33 cellular contexts compared by ENCODE assay signal in genomic region chr4:177290780-177291179, GRCh38. TPM values are rescaled to one million over a fixed set of nuclear protein-coding genes. Genes with fewer than 3 reads are reported as not detected.
"Had no signal": no experiment of that assay in that cellular context is flagged by ENCODE, and none has a peak within 500 bp of the region (broad histone marks: within the 10 kb centered on the region; RNA-seq: fewer than 3 reads in every experiment).

No MANE protein-coding gene starts in this region.

- H3K9me3 Mint-ChIP-seq: natural killer cell; nephron; neural progenitor cell; stimulated activated memory B cell treated with anti-CD40 and anti-IgM and Interleukin-4, amounts not matched to agents 10 μg/mL and 1 μg/mL and 100 μg/mL, for 72 hours; stimulated activated naive CD8-positive, alpha-beta T cell treated with anti-CD3 and anti-CD28 coated beads, Interleukin-15, amount 100 ng/mL, for 72 hours; type B pancreatic cell had no signal

- H3K27me3 Mint-ChIP-seq: progenitor cell of endocrine pancreas; stimulated activated memory B cell treated with anti-CD40 and anti-IgM and Interleukin-4, amounts not matched to agents 10 μg/mL and 1 μg/mL and 100 μg/mL, for 72 hours; stimulated activated naive CD8-positive, alpha-beta T cell treated with anti-CD3 and anti-CD28 coated beads, Interleukin-15, amount 100 ng/mL, for 72 hours; type B pancreatic cell had no signal

- H3K9me3 ChIP-seq: ovary, psoas muscle, spleen, suprapubic skin, testis, tibial artery, transverse colon, upper lobe of right lung, uterus had no signal

- H3K27ac Mint-ChIP-seq: naive thymus-derived CD4-positive, alpha-beta T cell; natural killer cell; neural progenitor cell; progenitor cell of endocrine pancreas; stimulated activated memory B cell treated with anti-CD40 and anti-IgM and Interleukin-4, amounts not matched to agents 10 μg/mL and 1 μg/mL and 100 μg/mL, for 72 hours; stimulated activated naive CD8-positive, alpha-beta T cell treated with anti-CD3 and anti-CD28 coated beads, Interleukin-15, amount 100 ng/mL, for 72 hours; type B pancreatic cell had no signal

- H3K9ac ChIP-seq: neural progenitor cell, parathyroid adenoma had no signal

- H3K27ac ChIP-seq: neural progenitor cell, ovary, parathyroid adenoma, psoas muscle, spleen, suprapubic skin, testis, tibial artery, transverse colon, upper lobe of right lung, uterus had no signal

- H2AFZ ChIP-seq: neural progenitor cell, parathyroid adenoma had no signal

- H3K36me3 Mint-ChIP-seq: naive thymus-derived CD4-positive, alpha-beta T cell; natural killer cell; neural progenitor cell; stimulated activated memory B cell treated with anti-CD40 and anti-IgM and Interleukin-4, amounts not matched to agents 10 μg/mL and 1 μg/mL and 100 μg/mL, for 72 hours; type B pancreatic cell had no signal

- DNase-seq: naive thymus-derived CD4-positive, alpha-beta T cell; natural killer cell; occipital lobe; ovary; posterior cingulate gyrus; psoas muscle; right cardiac atrium; spleen; stimulated activated CD4-positive, alpha-beta T cell treated with anti-CD3 and anti-CD28 coated beads, Interleukin-15, amount 100 ng/mL, for 24 hours; stimulated activated CD4-positive, alpha-beta T cell treated with anti-CD3 and anti-CD28 coated beads, Interleukin-2, amount 100 ng/mL, for 24 hours; stimulated activated CD4-positive, alpha-beta T cell treated with anti-CD3 and anti-CD28 coated beads, Interleukin-2, amount 100 ng/mL, for 48 hours; stimulated activated CD4-positive, alpha-beta T cell treated with anti-CD3 and anti-CD28 coated beads, Interleukin-4, amount 100 ng/mL, for 24 hours; stimulated activated CD8-positive, alpha-beta memory T cell treated with anti-CD3 and anti-CD28 coated beads, Interleukin-4, amount 100 ng/mL, for 48 hours; stimulated activated naive CD4-positive, alpha-beta T cell; stimulated activated naive CD8-positive, alpha-beta T cell treated with anti-CD3 and anti-CD28 coated beads, Interleukin-15, amount 100 ng/mL, for 72 hours; stimulated activated naive CD8-positive, alpha-beta T cell treated with anti-CD3 and anti-CD28 coated beads, Interleukin-15, Interleukin-2, amounts not matched to agents 100 U/mL and 50 U/mL, for 24 hours; substantia nigra; testis; tibial artery; transverse colon; upper lobe of right lung; uterus had no signal

- H3K36me3 ChIP-seq: neural progenitor cell, ovary, spleen, suprapubic skin, tibial artery, transverse colon, upper lobe of right lung, uterus had no signal

- H3K27me3 ChIP-seq: neural progenitor cell, ovary, spleen, suprapubic skin, testis, tibial artery, transverse colon, upper lobe of right lung, uterus had no signal

- H3K4me1 Mint-ChIP-seq: nephron; neural progenitor cell; stimulated activated memory B cell treated with anti-CD40 and anti-IgM and Interleukin-4, amounts not matched to agents 10 μg/mL and 1 μg/mL and 100 μg/mL, for 72 hours had no signal

- ATAC-seq: naive thymus-derived CD4-positive, alpha-beta T cell; natural killer cell; psoas muscle; right cardiac atrium; sciatic nerve; stimulated activated memory B cell treated with anti-CD40 and anti-IgM and Interleukin-4, amounts not matched to agents 10 μg/mL and 1 μg/mL and 100 μg/mL, for 72 hours; stimulated activated naive CD8-positive, alpha-beta T cell treated with anti-CD3 and anti-CD28 coated beads, Interleukin-15, amount 100 ng/mL, for 72 hours; stimulated activated naive CD8-positive, alpha-beta T cell treated with anti-CD3 and anti-CD28 coated beads, Interleukin-15, Interleukin-2, amounts not matched to agents 100 U/mL and 50 U/mL, for 24 hours; upper lobe of right lung had no signal

- H3K4me3 ChIP-seq: neural progenitor cell, ovary, psoas muscle, skin epidermis, smooth muscle cell, spleen, suprapubic skin, testis, tibial artery, transverse colon, upper lobe of right lung, uterus had no signal

- H3K4me3 Mint-ChIP-seq: naive thymus-derived CD4-positive, alpha-beta T cell; natural killer cell; nephron; neural progenitor cell; stimulated activated memory B cell treated with anti-CD40 and anti-IgM and Interleukin-4, amounts not matched to agents 10 μg/mL and 1 μg/mL and 100 μg/mL, for 72 hours; stimulated activated naive CD8-positive, alpha-beta T cell treated with anti-CD3 and anti-CD28 coated beads, Interleukin-15, amount 100 ng/mL, for 72 hours; type B pancreatic cell had no signal

- H3K4me2 ChIP-seq: neural progenitor cell, smooth muscle cell had no signal

- H3K4me1 ChIP-seq: neural progenitor cell, parathyroid adenoma, psoas muscle, spleen, testis, transverse colon, upper lobe of right lung, uterus had no signal

- H3K79me2 ChIP-seq: parathyroid adenoma had no signal

RNA-seq across cellular contexts. Expression of gene NEIL3, which starts 18.9 kb away (rescaled TPM):
- polyA plus RNA-seq: naive thymus-derived CD4-positive, alpha-beta T cell; right cardiac atrium; urinary bladder had no signal
